In genomic region chr6:25180630-25181375, GRCh38 we compare ENCODE assay signal across 25 cellular contexts.
DNase-seq lines count a peak whose midpoint lies in the region; ATAC-seq and TF ChIP-seq lines count a peak whose summit lies in the region.
"Had no signal": no experiment of that assay in that cellular context is flagged by ENCODE, and none has a peak within 500 bp of the region (broad histone marks: within the 10 kb centered on the region; RNA-seq: fewer than 3 reads in every experiment).

No MANE protein-coding gene starts in this region.

- H3K79me1 ChIP-seq in IMR-90 (ENCODE audit: low read depth in 1 of 2, low read length in 2 of 2), result no peaks in the 10 kb centered on the region

- dilution Hi-C loops in IMR-90 (cut with HindIII; ENCODE audit: low sequenced_read_pairs, unreplicated experiment), result no loop called here

- peak overlapping the region; percentile 30; the same call in 2 of the 3 replicates for H2BK15ac ChIP-seq in IMR-90 (ENCODE audit: low read depth, low read length)

- no peaks in the 10 kb centered on the region for H3K36me3 Mint-ChIP-seq in activated CD8-positive, alpha-beta T cell treated with anti-CD3 and anti-CD28 coated beads, Interleukin-2, amount 10 ng/mL, durations not matched to agents 7 days and 5 days (ENCODE audit: low read depth)
- H3K36me3 Mint-ChIP-seq: CD4-positive, alpha-beta memory T cell had no signal

- H3K4me1 Mint-ChIP-seq in activated CD8-positive, alpha-beta T cell treated with anti-CD3 and anti-CD28 coated beads, Interleukin-2, amount 10 ng/mL, durations not matched to agents 7 days and 5 days (ENCODE audit: low read depth), result peaks cover 21% of the 10 kb centered on the region

- POLR2A ChIA-PET in IMR-90 (lab: Charles Lee; ENCODE audit: unreplicated experiment), result no interaction called here
- POLR2A ChIA-PET in activated CD8-positive, alpha-beta T cell treated with anti-CD3 and anti-CD28 coated beads, Interleukin-2, amount 10 ng/mL, durations not matched to agents 7 days and 5 days (lab: Charles Lee), result interaction anchor here (0.7 kb wide), 1 partner anchor 43 kb away, joined by 3 read pairs; no protein-coding TSS in a partner anchor

- H3K27ac ChIP-seq in IMR-90 (ENCODE audit: insufficient read depth, low read length), result no peak overlapping the region
- peak overlapping the region; percentile 56 to 74 for H3K27ac ChIP-seq in ascending aorta
- no peak overlapping the region for H3K27ac ChIP-seq in osteoblast (ENCODE audit: low read depth, low read length)
- H3K27ac ChIP-seq in tibial artery, result peak overlapping the region; percentile 65 to 67
- H3K27ac ChIP-seq in ovary, result peak overlapping the region in 1 of 2 donors; percentile 47
- H3K27ac ChIP-seq: psoas muscle, VCaP had no signal

- H3K23ac ChIP-seq in IMR-90 (ENCODE audit: low read depth, low read length), result no peak overlapping the region

- 0 out of 2 replicates have a peak, but pooled peaks cover 2% of the 10 kb centered on the region for H3K9me3 ChIP-seq in IMR-90 (ENCODE audit: control insufficient read depth, insufficient read depth, low read length)
- H3K9me3 ChIP-seq in ascending aorta, result no peaks in the 10 kb centered on the region
- no peaks in the 10 kb centered on the region for H3K9me3 ChIP-seq in osteoblast (ENCODE audit: low read depth, low read length)
- no peaks in the 10 kb centered on the region for H3K9me3 ChIP-seq in tibial artery
- no peaks in the 10 kb centered on the region for H3K9me3 ChIP-seq in ovary
- H3K9me3 ChIP-seq: adrenal gland, breast epithelium, HAP-1, psoas muscle had no signal

- no peak overlapping the region for H3K4me3 Mint-ChIP-seq in activated CD8-positive, alpha-beta T cell treated with anti-CD3 and anti-CD28 coated beads, Interleukin-2, amount 10 ng/mL, durations not matched to agents 7 days and 5 days
- H3K4me3 Mint-ChIP-seq: CD4-positive, alpha-beta memory T cell; T-helper 2 cell treated with Interferon-gamma antibody and Interleukin-4, amounts not matched to agents 5 μg/mL and 100 μg/mL, for 36 hours had no signal

- H2AFZ ChIP-seq in IMR-90 (replicated peaks; ENCODE audit: low read length, poor library complexity) (no peak overlapping the region), osteoblast (ENCODE audit: low read length) (peak overlapping the region; percentile 61)

- no peak overlapping the region for H3K9ac ChIP-seq in IMR-90 (ENCODE audit: low read depth, low read length)

- peak overlapping the region; percentile 86 for H3K18ac ChIP-seq in IMR-90 (ENCODE audit: low read depth, low read length)

- peak overlapping the region; percentile 46 for H2AK9ac ChIP-seq in IMR-90 (replicated peaks; ENCODE audit: low read depth, low read length, poor library complexity)

- H4K91ac ChIP-seq in IMR-90 (ENCODE audit: insufficient read depth, low read depth, low read length), result peak overlapping the region; percentile 33

- no peak overlapping the region for H3K4me3 ChIP-seq in IMR-90 (ENCODE audit: insufficient read depth, low read depth, low read length)
- H3K4me3 ChIP-seq in ascending aorta, result no peak overlapping the region
- no peak overlapping the region for H3K4me3 ChIP-seq in osteoblast (ENCODE audit: insufficient read depth, low read length)
- H3K4me3 ChIP-seq in tibial artery, result no peak overlapping the region
- no peak overlapping the region for H3K4me3 ChIP-seq in ovary
- H3K4me3 ChIP-seq: adrenal gland, breast epithelium, HAP-1, psoas muscle had no signal

- peak overlapping the region; percentile 90 for H2BK20ac ChIP-seq in IMR-90 (ENCODE audit: low read depth, low read length)

- H4K8ac ChIP-seq in IMR-90 (ENCODE audit: low read depth in 2 of 2, low read length in 2 of 2), result 0 out of 4 replicates have a peak overlapping the region, but pooled peaks of 1 of the 2 experiments have one; percentile 35

- no peaks in the 10 kb centered on the region for H3K27me3 Mint-ChIP-seq in activated CD8-positive, alpha-beta T cell treated with anti-CD3 and anti-CD28 coated beads, Interleukin-2, amount 10 ng/mL, durations not matched to agents 7 days and 5 days (ENCODE audit: low read depth)

- intact Hi-C loops in IMR-90 (cut with micrococcal nuclease), result no loop called here
- intact Hi-C loops in ascending aorta (cut with DNase I), result no loop called here
- intact Hi-C loops in tibial artery (cut with DNase I; ENCODE audit: low total_unique reads), result no loop called here
- intact Hi-C loops in ovary (cut with DNase I), result loop anchor here in 1 of 4 donors (10.0 kb wide), 1 partner anchor 56 kb away; no protein-coding TSS in a partner anchor

- TF ChIP-seq EP300 in ovary (IDR thresholded peaks at IDR 0.05), result no peak

- 0 out of 2 replicates have a peak, but pooled peaks cover 1% of the 10 kb centered on the region for H3K9me1 ChIP-seq in IMR-90 (ENCODE audit: insufficient read depth, low read length)

- peak overlapping the region; percentile 88 for H2BK120ac ChIP-seq in IMR-90 (ENCODE audit: low read depth, low read length)

- BruUV-seq in IMR-90 (replicated peaks; lab: Mats Ljungman, UMichigan), result no TSS peak

- no peaks in the 10 kb centered on the region for H3K79me2 ChIP-seq in osteoblast (ENCODE audit: insufficient read depth, low read length)

- H3K36me3 ChIP-seq in IMR-90 (ENCODE audit: control insufficient read depth, insufficient read depth, low read length) (no peaks in the 10 kb centered on the region), ascending aorta (no peaks in the 10 kb centered on the region), osteoblast (ENCODE audit: insufficient read depth, low read length) (no peaks in the 10 kb centered on the region), tibial artery (no peaks in the 10 kb centered on the region), ovary (no peaks in the 10 kb centered on the region)
- H3K36me3 ChIP-seq: adrenal gland, breast epithelium, HAP-1 had no signal

- H3K56ac ChIP-seq in IMR-90 (ENCODE audit: extremely low read depth, insufficient read depth, low read length), result no peak overlapping the region

- TF ChIP-seq POLR2A in IMR-90 (IDR thresholded peaks at IDR 0.05; ENCODE audit: low read depth, low read length), result no peak
- no peak for TF ChIP-seq POLR2A in ovary (IDR thresholded peaks at IDR 0.05)

- H3K14ac ChIP-seq in IMR-90 (replicated peaks; ENCODE audit: low read depth, low read length), result 0 out of 2 replicates have a peak overlapping the region, but pooled peaks have one; percentile 37

- DNase-seq in IMR-90 (no peak), ascending aorta (ENCODE audit: low spot score in 2 of 2) (no peak), osteoblast (ENCODE audit: insufficient read length, low spot score, missing footprints) (peak; percentile 76), tibial artery (no peak), ovary (no peak)
- DNase-seq in activated CD8-positive, alpha-beta T cell treated with anti-CD3 and anti-CD28 coated beads, Interleukin-2, amount 10 ng/mL, durations not matched to agents 7 days and 5 days, result no peak
- no peak for DNase-seq in activated CD4-positive, CD25-positive, alpha-beta regulatory T cell treated with anti-CD3 and anti-CD28 coated beads, Interleukin-2, amount 50 U/mL, for 72 hours
- DNase-seq: activated CD4-positive, alpha-beta T cell treated with anti-CD3 and anti-CD28 coated beads, Interleukin-2, amount 50 U/mL, for 4 hours; activated CD8-positive, alpha-beta memory T cell treated with anti-CD3 and anti-CD28 coated beads, Interleukin-2, amount 50 U/mL, for 48 hours; adrenal gland; CD4-positive, alpha-beta memory T cell; cortex of kidney; DMS153; head of caudate nucleus; KG1; left colon; NCI-H146; NCI-H2171 treated with DMSO at 0.1 percent for 48 hours; NCI-H526; psoas muscle; substantia nigra had no signal

- H3K27ac Mint-ChIP-seq in activated CD8-positive, alpha-beta T cell treated with anti-CD3 and anti-CD28 coated beads, Interleukin-2, amount 10 ng/mL, durations not matched to agents 7 days and 5 days, result no peak overlapping the region
- H3K27ac Mint-ChIP-seq: CD4-positive, alpha-beta memory T cell had no signal

- H3K4ac ChIP-seq in IMR-90 (ENCODE audit: low read depth, low read length), result peak overlapping the region; percentile 65

- no peaks in the 10 kb centered on the region for H3K27me3 ChIP-seq in IMR-90 (ENCODE audit: control insufficient read depth, insufficient read depth, low read length)
- H3K27me3 ChIP-seq in ascending aorta, result no peaks in the 10 kb centered on the region
- H3K27me3 ChIP-seq in osteoblast (ENCODE audit: insufficient read depth, low read length), result no peaks in the 10 kb centered on the region
- no peaks in the 10 kb centered on the region for H3K27me3 ChIP-seq in tibial artery
- H3K27me3 ChIP-seq in ovary, result no peaks in the 10 kb centered on the region
- H3K27me3 ChIP-seq: adrenal gland, breast epithelium had no signal

- no peak overlapping the region; the same call in none of the 2 replicates for H4K5ac ChIP-seq in IMR-90 (ENCODE audit: low read depth, low read length)

- CTCF ChIA-PET in IMR-90 (lab: Yijun Ruan, JAX), result interaction anchor here (0.6 kb wide), 1 partner anchor 13 kb away, joined by 3 read pairs; no protein-coding TSS in a partner anchor
- CTCF ChIA-PET in activated CD8-positive, alpha-beta T cell treated with anti-CD3 and anti-CD28 coated beads, Interleukin-2, amount 10 ng/mL, durations not matched to agents 7 days and 5 days (lab: Charles Lee), result interaction anchor here (1.0 to 1.7 kb wide), 5 partner anchors 14 to 110 kb away, joined by 3 to 5 read pairs (median 3); no protein-coding TSS in a partner anchor

- no peak overlapping the region for H2BK5ac ChIP-seq in IMR-90 (ENCODE audit: low read depth, low read length, poor library complexity, severe bottlenecking)

- H3K4me2 ChIP-seq in IMR-90 (ENCODE audit: low read depth, low read length) (no peak overlapping the region), osteoblast (ENCODE audit: insufficient read depth, low read length) (no peak overlapping the region)

- TF ChIP-seq CTCF in IMR-90 (conservative IDR thresholded peaks at IDR 0.05; ENCODE audit: low read depth, low read length), result no peak
- TF ChIP-seq CTCF in ascending aorta (IDR thresholded peaks at IDR 0.05), result no peak
- TF ChIP-seq CTCF in osteoblast (IDR thresholded peaks at IDR 0.05; ENCODE audit: extremely low read depth, low read depth, low read length), result no peak
- no peak for TF ChIP-seq CTCF in tibial artery (IDR thresholded peaks at IDR 0.05)
- TF ChIP-seq CTCF in ovary (IDR thresholded peaks at IDR 0.05), result no peak

- 96% methylated on average over 4 of the region's 12 CpGs; no CpG with 5 or more reads in 1 of the 2 experiments for WGBS in IMR-90 (ENCODE audit: extremely low coverage in 2 of 2, insufficient read length in 1 of 2), 2 experiments
- 89 to 97% (median 89%) methylated on average over 12 of the region's 12 CpGs for WGBS in ovary, 3 donors

- no peak overlapping the region for H2AK5ac ChIP-seq in IMR-90 (ENCODE audit: low read depth, low read length)

- H4K20me1 ChIP-seq in IMR-90 (ENCODE audit: insufficient read depth, low read length), result no peaks in the 10 kb centered on the region
- H4K20me1 ChIP-seq in osteoblast (ENCODE audit: insufficient read depth, low read length), result no peaks in the 10 kb centered on the region

- TF ChIP-seq RAD21 in IMR-90 (IDR thresholded peaks at IDR 0.05; ENCODE audit: low read length), result no peak

- no peak for ATAC-seq in IMR-90 (ENCODE audit: low read depth)
- no peak for ATAC-seq in activated CD8-positive, alpha-beta T cell treated with anti-CD3 and anti-CD28 coated beads, Interleukin-2, amount 10 ng/mL, durations not matched to agents 7 days and 5 days
- ATAC-seq: left colon, psoas muscle had no signal

- H3K9me3 Mint-ChIP-seq in activated CD8-positive, alpha-beta T cell treated with anti-CD3 and anti-CD28 coated beads, Interleukin-2, amount 10 ng/mL, durations not matched to agents 7 days and 5 days (ENCODE audit: insufficient read depth), result no peaks in the 10 kb centered on the region
- H3K9me3 Mint-ChIP-seq: CD4-positive, alpha-beta memory T cell; T-helper 2 cell treated with Interferon-gamma antibody and Interleukin-4, amounts not matched to agents 5 μg/mL and 100 μg/mL, for 36 hours had no signal

- in situ Hi-C loops in IMR-90 (cut with MboI; ENCODE audit: low sequenced_read_pairs), result no loop called here

- H3K4me1 ChIP-seq in IMR-90 (ENCODE audit: control insufficient read depth, insufficient read depth, low read length) (peaks cover 5% of the 10 kb centered on the region), ascending aorta (peaks cover 0 to 20% of the 10 kb centered on the region in 2 donors), osteoblast (ENCODE audit: insufficient read depth, low read length) (peaks cover 23% of the 10 kb centered on the region), tibial artery (peaks cover 0 to 35% (median 13%) of the 10 kb centered on the region in 4 donors), ovary (ENCODE audit: insufficient read depth) (peaks cover 2% of the 10 kb centered on the region)
- H3K4me1 ChIP-seq: breast epithelium, HAP-1, psoas muscle had no signal

Comparison
In these comparisons a context has a peak if more than half of its experiments do, and no peak if none do; other contexts are left out.
1. H3K27ac ChIP-seq: peak in ascending aorta (2 of 2) and tibial artery (2 of 2); none in IMR-90 (single experiment) and osteoblast (single experiment).